21 cellular contexts compared by ENCODE assay signal in genomic region chr6:3394671-3395070, GRCh38.
DNase-seq lines count a peak whose midpoint lies in the region; ATAC-seq and TF ChIP-seq lines count a peak whose summit lies in the region.
"Had no signal": no experiment of that assay in that cellular context is flagged by ENCODE, and none has a peak within 500 bp of the region (broad histone marks: within the 10 kb centered on the region; RNA-seq: fewer than 3 reads in every experiment).

No MANE protein-coding gene starts in this region.

- H3K9me3 Mint-ChIP-seq in chondrocyte (ENCODE audit: low read depth) = no peaks in the 10 kb centered on the region

- H3K27ac Mint-ChIP-seq in chondrocyte (ENCODE audit: unreplicated experiment) = peak overlapping the region; percentile 29

- no peaks in the 10 kb centered on the region for H3K36me3 Mint-ChIP-seq in chondrocyte (ENCODE audit: low read depth)

- no peak overlapping the region for H3K4me3 Mint-ChIP-seq in chondrocyte (ENCODE audit: unreplicated experiment)

- no peaks in the 10 kb centered on the region for H3K27me3 Mint-ChIP-seq in chondrocyte (ENCODE audit: low read depth)

- intact Hi-C loops in Right ventricle myocardium inferior (cut with DNase I) = no loop called here
- intact Hi-C loops in cardiac septum (cut with DNase I) = no loop called here

- TF ChIP-seq CTCF in chondrocyte (IDR thresholded peaks at IDR 0.05) = no peak

- H3K4me1 Mint-ChIP-seq in chondrocyte (ENCODE audit: low read depth) = peaks cover 16% of the 10 kb centered on the region

- ATAC-seq in Right ventricle myocardium inferior (no peak), HG02973 (IDR thresholded peaks at IDR 0.05; ENCODE audit: unreplicated experiment) (no peak)
- ATAC-seq: HCT116 had no signal

- DNase-seq in Right ventricle myocardium inferior (ENCODE audit: missing footprints) (peak; percentile 55), cardiac septum (ENCODE audit: low spot score) (no peak), chondrocyte (ENCODE audit: low spot score) (no peak), mesenteric fat pad (ENCODE audit: low spot score) (peak; percentile 74), NCI-H526 treated with DMSO at 0.1 percent for 48 hours (lab: John Stamatoyannopoulos, UW) (no peak)
- DNase-seq in activated CD4-positive, alpha-beta T cell treated with anti-CD3 and anti-CD28 coated beads for 48 hours = no peak
- no peak for DNase-seq in stimulated activated CD8-positive, alpha-beta memory T cell treated with anti-CD3 and anti-CD28 coated beads, Interleukin-4, amount 100 ng/mL, for 48 hours
- DNase-seq: Calu3, GOT3, KG1, MG63, NCI-H1105 treated with DMSO at 0.1 percent for 48 hours, NCI-H146, NCI-H1930, NCI-H2107, NCI-H446, NCI-H524 treated with DMSO at 0.1 percent for 48 hours, PC-9, SHP77 had no signal

Comparison
In these comparisons a context has a peak if more than half of its experiments do, and no peak if none do; other contexts are left out.
1. DNase-seq: peak in Right ventricle myocardium inferior (single experiment) and mesenteric fat pad (single experiment); none in cardiac septum (single experiment), chondrocyte (single experiment), NCI-H526 treated with DMSO at 0.1 percent for 48 hours (single experiment), activated CD4-positive, alpha-beta T cell treated with anti-CD3 and anti-CD28 coated beads for 48 hours (single experiment) and stimulated activated CD8-positive, alpha-beta memory T cell treated with anti-CD3 and anti-CD28 coated beads, Interleukin-4, amount 100 ng/mL, for 48 hours (single experiment).